In genomic region chr2:236762628-236763027, GRCh38 we compare ENCODE assay signal across 14 cellular contexts.
A peak's percentile ranks its signal among the peaks of the same experiment; 100 is the strongest.
DNase-seq lines count a peak whose midpoint lies in the region; ATAC-seq and TF ChIP-seq lines count a peak whose summit lies in the region.
"Had no signal": no experiment of that assay in that cellular context is flagged by ENCODE, and none has a peak within 500 bp of the region (broad histone marks: within the 10 kb centered on the region; RNA-seq: fewer than 3 reads in every experiment).

No MANE protein-coding gene starts in this region.

- no peaks in the 10 kb centered on the region for H3K9me3 ChIP-seq in mammary epithelial cell (replicated peaks; ENCODE audit: insufficient read depth, low read length)
- H3K9me3 ChIP-seq in breast epithelium: no peaks in the 10 kb centered on the region
- H3K9me3 ChIP-seq in PC-3 (ENCODE audit: low read length): no peaks in the 10 kb centered on the region

- ATAC-seq in PC-3: no peak
- ATAC-seq: GM12878, GM23338 had no signal

- H3K4me1 ChIP-seq in mammary epithelial cell (ENCODE audit: insufficient read depth, low read length) (peaks cover 25% of the 10 kb centered on the region), breast epithelium (no peaks in the 10 kb centered on the region), PC-3 (ENCODE audit: insufficient read depth, low read length) (no peaks in the 10 kb centered on the region)

- H3K27ac ChIP-seq in mammary epithelial cell (ENCODE audit: insufficient read depth, low read depth, low read length) (no peak overlapping the region), breast epithelium (no peak overlapping the region), PC-3 (ENCODE audit: low read length) (no peak overlapping the region)
- H3K27ac ChIP-seq: 22Rv1; BLaER1 treated with 17β-estradiol and CSF1 and Interleukin-3, amounts not matched to agents 10 nM and 100 nM had no signal

- H4K20me1 ChIP-seq in mammary epithelial cell (ENCODE audit: insufficient read depth, low read length) (no peaks in the 10 kb centered on the region), PC-3 (ENCODE audit: low read length) (no peaks in the 10 kb centered on the region)
- H4K20me1 ChIP-seq: BLaER1 treated with 17β-estradiol and CSF1 and Interleukin-3, amounts not matched to agents 10 nM and 100 nM had no signal

- no peaks in the 10 kb centered on the region for H3F3A ChIP-seq in PC-3 (ENCODE audit: low read length, unreplicated experiment)

- 64% methylated on average over 5 of the region's 5 CpGs for WGBS in mammary epithelial cell (ENCODE audit: low coverage, missing lambda C conversion rate)

- no peak for TF ChIP-seq POLR2A in breast epithelium (IDR thresholded peaks at IDR 0.05)

- H3K79me2 ChIP-seq in mammary epithelial cell (ENCODE audit: insufficient read depth, low read length) (no peaks in the 10 kb centered on the region), PC-3 (ENCODE audit: low read length) (no peaks in the 10 kb centered on the region)

- H3K27me3 ChIP-seq in mammary epithelial cell (ENCODE audit: insufficient read depth, low read length) (no peaks in the 10 kb centered on the region), breast epithelium (no peaks in the 10 kb centered on the region), PC-3 (ENCODE audit: low read length) (no peaks in the 10 kb centered on the region)
- H3K27me3 ChIP-seq: BLaER1 treated with 17β-estradiol and CSF1 and Interleukin-3, amounts not matched to agents 10 nM and 100 nM had no signal

- TF ChIP-seq CTCF in mammary epithelial cell (conservative IDR thresholded peaks at IDR 0.05 in 1 of 2, IDR thresholded peaks at IDR 0.05 in 1 of 2; ENCODE audit: extremely low read depth in 1 of 2, insufficient read depth in 1 of 2, low read depth in 1 of 2, low read length in 2 of 2) (no peak), breast epithelium (IDR thresholded peaks at IDR 0.05) (no peak), PC-3 (conservative IDR thresholded peaks at IDR 0.05; ENCODE audit: low read depth, low read length) (no peak), fibroblast of mammary gland (conservative IDR thresholded peaks at IDR 0.05; ENCODE audit: control insufficient read depth, insufficient read depth, low read depth, low read length) (no peak)

- dilution Hi-C loops in mammary epithelial cell (cut with HindIII; ENCODE audit: low sequenced_read_pairs): no loop called here

- no peaks in the 10 kb centered on the region for H3K9me2 ChIP-seq in PC-3 (replicated peaks; ENCODE audit: low read length)

- H2AFZ ChIP-seq in mammary epithelial cell (ENCODE audit: low read depth, low read length) (peak overlapping the region; percentile 35), PC-3 (ENCODE audit: low read length) (no peak overlapping the region)

- H3K9ac ChIP-seq in mammary epithelial cell (ENCODE audit: insufficient read depth, low read length): no peak overlapping the region
- H3K9ac ChIP-seq in PC-3 (ENCODE audit: low read length): no peak overlapping the region
- H3K9ac ChIP-seq: BLaER1 treated with 17β-estradiol and CSF1 and Interleukin-3, amounts not matched to agents 10 nM and 100 nM had no signal

- CTCF ChIA-PET in mammary epithelial cell (lab: Charles Lee; ENCODE audit: low non-redundant PET): no interaction called here
- CTCF ChIA-PET in PC-3 (lab: Charles Lee): no interaction called here

- intact Hi-C loops in mammary epithelial cell (cut with micrococcal nuclease) (no loop called here), breast epithelium (cut with DNase I; ENCODE audit: low total_unique reads) (no loop called here), PC-3 (cut with micrococcal nuclease) (no loop called here)

- H3K4me3 ChIP-seq in mammary epithelial cell (replicated peaks in 1 of 3; ENCODE audit: insufficient read depth in 1 of 3, low read depth in 2 of 3, low read length in 3 of 3): no peak overlapping the region
- H3K4me3 ChIP-seq in breast epithelium: no peak overlapping the region
- no peak overlapping the region for H3K4me3 ChIP-seq in PC-3 (ENCODE audit: low read length)
- no peak overlapping the region for H3K4me3 ChIP-seq in fibroblast of mammary gland (ENCODE audit: control insufficient read depth, low read depth, low read length)
- H3K4me3 ChIP-seq: BLaER1 treated with 17β-estradiol and CSF1 and Interleukin-3, amounts not matched to agents 10 nM and 100 nM; GM12878; GM23338 had no signal

- no TSS peak for BruUV-seq in mammary epithelial cell (replicated peaks; lab: Mats Ljungman, UMichigan)
- no TSS peak for BruUV-seq in PC-3 (replicated peaks; lab: Mats Ljungman, UMichigan)

- POLR2A ChIA-PET in PC-3 (lab: Charles Lee; ENCODE audit: unreplicated experiment): no interaction called here

- in situ Hi-C loops in mammary epithelial cell (cut with MboI; ENCODE audit: low sequenced_read_pairs in 2 of 2): no loop called here

- no peaks in the 10 kb centered on the region for H3K36me3 ChIP-seq in mammary epithelial cell (ENCODE audit: insufficient read depth, low read length)
- no peaks in the 10 kb centered on the region for H3K36me3 ChIP-seq in breast epithelium
- H3K36me3 ChIP-seq in PC-3 (ENCODE audit: low read depth, low read length): no peaks in the 10 kb centered on the region
- H3K36me3 ChIP-seq: BLaER1 treated with 17β-estradiol and CSF1 and Interleukin-3, amounts not matched to agents 10 nM and 100 nM had no signal

- DNase-seq in mammary epithelial cell (no peak), breast epithelium (ENCODE audit: low spot score in 2 of 2) (no peak), PC-3 (peak; percentile 13), fibroblast of mammary gland (ENCODE audit: low read depth) (peak; percentile 11), SK-N-DZ (ENCODE audit: low spot score) (no peak), NCI-H510A (lab: John Stamatoyannopoulos, UW) (no peak)
- no peak for DNase-seq in stimulated activated naive CD4-positive, alpha-beta T cell (lab: John Stamatoyannopoulos, UW)
- DNase-seq: CD4-positive, CD25-positive, alpha-beta regulatory T cell; DMS53; H7 had no signal

- H3K4me2 ChIP-seq in mammary epithelial cell (ENCODE audit: insufficient read depth, low read depth, low read length) (no peak overlapping the region), PC-3 (ENCODE audit: low read length) (no peak overlapping the region)
- H3K4me2 ChIP-seq: GM23338 had no signal

Comparison
In these comparisons a context has a peak if more than half of its experiments do, and no peak if none do; other contexts are left out.
1. DNase-seq: peak in PC-3 (single experiment) and fibroblast of mammary gland (single experiment); none in mammary epithelial cell (single experiment), breast epithelium (0 of 2), SK-N-DZ (single experiment), NCI-H510A (single experiment) and stimulated activated naive CD4-positive, alpha-beta T cell (0 of 6).